ENCODE assay signal across 8 cellular contexts in genomic region chr21:41420998-41421397, GRCh38. TPM values are rescaled to one million over a fixed set of nuclear protein-coding genes. Genes with fewer than 3 reads are reported as not detected.
DNase-seq lines count a peak whose midpoint lies in the region; ATAC-seq and TF ChIP-seq lines count a peak whose summit lies in the region.
"Not testable (repeated sequence)": the region's sequence is repeated elsewhere in the genome, so short reads cannot be mapped to it uniquely, and the experiment has no call there.

No MANE protein-coding gene starts in this region.

- not testable (repeated sequence) for H3K36me3 ChIP-seq in OCI-LY3 (replicated peaks; ENCODE audit: low read depth, low read length); brain microvascular endothelial cell (replicated peaks); mucosa of stomach (ENCODE audit: control insufficient read depth, insufficient read depth, low read length); gastrocnemius medialis; uterus

- H3K4me1 ChIP-seq in OCI-LY3 (ENCODE audit: low read length) (peaks cover 18% of the 10 kb centered on the region), foreskin keratinocyte (peaks cover 10% of the 10 kb centered on the region), mucosa of stomach (ENCODE audit: control insufficient read depth, insufficient read depth, low read length) (peaks cover 30% of the 10 kb centered on the region)
- not testable (repeated sequence) for H3K4me1 ChIP-seq in gastrocnemius medialis, uterus

- CTCF ChIA-PET in activated CD8-positive, alpha-beta T cell treated with anti-CD3 and anti-CD28 coated beads for 36 hours (lab: Charles Lee) = not testable (repeated sequence)

- not testable (repeated sequence) for H2AFZ ChIP-seq in OCI-LY3 (ENCODE audit: low read depth, low read length)

- POLR2A ChIA-PET in activated CD8-positive, alpha-beta T cell treated with anti-CD3 and anti-CD28 coated beads for 36 hours (lab: Charles Lee) = not testable (repeated sequence)

- not testable (repeated sequence) for TF ChIP-seq CTCF in OCI-LY3 (IDR thresholded peaks at IDR 0.05; ENCODE audit: low read depth, low read length); activated CD8-positive, alpha-beta T cell treated with anti-CD3 and anti-CD28 coated beads for 36 hours (IDR thresholded peaks at IDR 0.05); brain microvascular endothelial cell (IDR thresholded peaks at IDR 0.05; ENCODE audit: low read depth, low read length, missing control alignments); foreskin keratinocyte (conservative IDR thresholded peaks at IDR 0.05); gastrocnemius medialis (IDR thresholded peaks at IDR 0.05 in 4 of 5, conservative IDR thresholded peaks at IDR 0.05 in 1 of 5); uterus (IDR thresholded peaks at IDR 0.05)

- H3K9ac ChIP-seq in OCI-LY3 (ENCODE audit: low read length) = not testable (repeated sequence)
- peak overlapping the region; percentile 68 for H3K9ac ChIP-seq in mucosa of stomach (ENCODE audit: low read length)

- intact Hi-C loops in activated CD8-positive, alpha-beta T cell treated with anti-CD3 and anti-CD28 coated beads for 36 hours (cut with micrococcal nuclease); gastrocnemius medialis (cut with DNase I; ENCODE audit: low total_unique reads): not testable (repeated sequence)
- intact Hi-C loops in uterus (cut with DNase I; ENCODE audit: low total_unique reads) = loop anchor here (10.0 kb wide), 1 partner anchor 256 kb away; the partner anchor contains the start of gene BACE2

- not testable (repeated sequence) for H3K9me3 Mint-ChIP-seq in activated CD8-positive, alpha-beta T cell treated with anti-CD3 and anti-CD28 coated beads for 36 hours

- H3K4me3 Mint-ChIP-seq in activated CD8-positive, alpha-beta T cell treated with anti-CD3 and anti-CD28 coated beads for 36 hours = peak overlapping the region; percentile 73

- peak overlapping the region; percentile 49 for H3K27ac Mint-ChIP-seq in activated CD8-positive, alpha-beta T cell treated with anti-CD3 and anti-CD28 coated beads for 36 hours

- not testable (repeated sequence) for H3K27me3 ChIP-seq in OCI-LY3 (ENCODE audit: low read depth, low read length); brain microvascular endothelial cell (replicated peaks); foreskin keratinocyte; mucosa of stomach (ENCODE audit: control insufficient read depth, insufficient read depth, low read length); gastrocnemius medialis; uterus

- peak; percentile 7 for DNase-seq in DMS79 treated with DMSO at 0.1 percent for 48 hours (lab: John Stamatoyannopoulos, UW)
- DNase-seq in activated CD8-positive, alpha-beta T cell treated with anti-CD3 and anti-CD28 coated beads for 36 hours; brain microvascular endothelial cell; foreskin keratinocyte; gastrocnemius medialis; uterus: not testable (repeated sequence)

- H3K4me2 ChIP-seq in OCI-LY3 (ENCODE audit: low read length) = not testable (repeated sequence)

- in situ Hi-C loops in brain microvascular endothelial cell (cut with HindIII; ENCODE audit: low pct_ligation_motif_present, low sequenced_read_pairs); gastrocnemius medialis (cut with MboI; ENCODE audit: low sequenced_read_pairs in 4 of 4): not testable (repeated sequence)

- not testable (repeated sequence) for H3K27me3 Mint-ChIP-seq in activated CD8-positive, alpha-beta T cell treated with anti-CD3 and anti-CD28 coated beads for 36 hours

- H3K9me3 ChIP-seq in OCI-LY3 (ENCODE audit: insufficient read depth, low read length); mucosa of stomach (ENCODE audit: control insufficient read depth, low read length); gastrocnemius medialis; uterus: not testable (repeated sequence)

- H4K20me1 ChIP-seq in OCI-LY3 (ENCODE audit: insufficient read depth, low read length) = not testable (repeated sequence)

- H3K36me3 Mint-ChIP-seq in activated CD8-positive, alpha-beta T cell treated with anti-CD3 and anti-CD28 coated beads for 36 hours (ENCODE audit: low read depth) = not testable (repeated sequence)

- TF ChIP-seq POLR2A in gastrocnemius medialis (IDR thresholded peaks at IDR 0.05); uterus (IDR thresholded peaks at IDR 0.05): not testable (repeated sequence)

- not testable (repeated sequence) for ATAC-seq in activated CD8-positive, alpha-beta T cell treated with anti-CD3 and anti-CD28 coated beads for 36 hours; foreskin keratinocyte; gastrocnemius medialis

- not testable (repeated sequence) for H3K79me2 ChIP-seq in OCI-LY3 (ENCODE audit: low read length)

- H3K4me3 ChIP-seq in OCI-LY3 (ENCODE audit: low read length) (peak overlapping the region; percentile 86), gastrocnemius medialis (peak overlapping the region; percentile 58 to 80 (median 72)), uterus (peak overlapping the region; percentile 57 to 80)
- H3K4me3 ChIP-seq in brain microvascular endothelial cell (ENCODE audit: low read depth, low read length); mucosa of stomach (ENCODE audit: low read length): not testable (repeated sequence)

- peaks cover 21% of the 10 kb centered on the region for H3K4me1 Mint-ChIP-seq in activated CD8-positive, alpha-beta T cell treated with anti-CD3 and anti-CD28 coated beads for 36 hours (ENCODE audit: low read depth)

- H3K27ac ChIP-seq in OCI-LY3 (ENCODE audit: low read length) = not testable (repeated sequence)
- H3K27ac ChIP-seq in brain microvascular endothelial cell (peak overlapping the region; percentile 30), foreskin keratinocyte (peak overlapping the region; percentile 100), gastrocnemius medialis (peak overlapping the region; percentile 74 to 81 (median 76)), uterus (peak overlapping the region; percentile 89 to 98)

RNA-seq across cellular contexts. Expression of gene MX1, which starts 5.0 kb away (rescaled TPM):
- total RNA-seq in activated CD8-positive, alpha-beta T cell treated with anti-CD3 and anti-CD28 coated beads for 36 hours = 10 to 100 TPM; 39.4 to 40.0 TPM
- total RNA-seq in foreskin keratinocyte = 251 and 297 TPM in 2 replicates
- 154 and 172 TPM in 2 replicates for polyA plus RNA-seq in foreskin keratinocyte
- total RNA-seq in gastrocnemius medialis = 1 to 10 TPM; 2.5 to 10.0 (median 5.7) TPM
- total RNA-seq in uterus = 10 to 100 TPM; 23.5 to 96.3 (median 33.4) TPM

RNA-seq across cellular contexts. Expression of gene MX2, which starts 59.2 kb away (rescaled TPM):
- 10 to 100 TPM in 1 of 2 experiments, 1 to 10 TPM in 1; 9.2 to 10.3 TPM for total RNA-seq in activated CD8-positive, alpha-beta T cell treated with anti-CD3 and anti-CD28 coated beads for 36 hours
- total RNA-seq in foreskin keratinocyte (16.7 and 43.2 TPM in 2 replicates), gastrocnemius medialis (1 to 10 TPM; 1.1 to 6.8 (median 2.2) TPM), uterus (10 to 100 TPM in 1 of 4 donors, 1 to 10 TPM in 2, under 1 TPM in 1; 0.29 to 19.0 (median 8.2) TPM)
- 10.1 and 25.7 TPM in 2 replicates for polyA plus RNA-seq in foreskin keratinocyte
